Comparison of ENCODE assay signal across 9 cellular contexts in genomic region chr3:56790016-56790950, GRCh38. TPM values are rescaled to one million over a fixed set of nuclear protein-coding genes. Genes with fewer than 3 reads are reported as not detected.
A peak's percentile ranks its signal among the peaks of the same experiment; 100 is the strongest.
DNase-seq lines count a peak whose midpoint lies in the region; ATAC-seq lines count a peak whose summit lies in the region.
"Had no signal": no experiment of that assay in that cellular context is flagged by ENCODE, and none has a peak within 500 bp of the region (broad histone marks: within the 10 kb centered on the region; RNA-seq: fewer than 3 reads in every experiment).

No MANE protein-coding gene starts in this region.

- H3K4me1 Mint-ChIP-seq in activated T-helper 1 cell treated with anti-CD3 and anti-CD28 coated beads, Interleukin-12 subunit alpha, Interleukin-12 subunit beta, Interleukin-2, Interleukin-4 antibody, amounts not matched to agents 30 ng/mL and 10 ng/mL and 1 ng/mL, durations not matched to agents 14 hours and 24 hours and 36 hours (ENCODE audit: low read depth): peaks cover 86% of the 10 kb centered on the region
- peaks cover 31% of the 10 kb centered on the region for H3K4me1 Mint-ChIP-seq in memory B cell

- intact Hi-C loops in activated T-helper 1 cell treated with anti-CD3 and anti-CD28 coated beads, Interleukin-12 subunit alpha, Interleukin-12 subunit beta, Interleukin-2, Interleukin-4 antibody, amounts not matched to agents 30 ng/mL and 10 ng/mL and 1 ng/mL, durations not matched to agents 14 hours and 24 hours and 36 hours (cut with micrococcal nuclease): loop anchor here (1.0 kb wide), 1 partner anchor 10 kb away; no protein-coding TSS in a partner anchor

- peak; percentile 60 to 63 for DNase-seq in AML-193 (lab: John Stamatoyannopoulos, UW)
- peak; percentile 97 for DNase-seq in Jurkat, Clone E6-1 (ENCODE audit: low read depth, low spot score)
- peak; percentile 35 for DNase-seq in activated T-helper 1 cell treated with anti-CD3 and anti-CD28 coated beads, Interleukin-12 subunit alpha, Interleukin-12 subunit beta, Interleukin-2, Interleukin-4 antibody, amounts not matched to agents 30 ng/mL and 10 ng/mL and 1 ng/mL, durations not matched to agents 14 hours and 24 hours and 36 hours (ENCODE audit: low spot score)
- DNase-seq in memory B cell (ENCODE audit: low spot score in 2 of 2): no peak
- DNase-seq in mesenteric fat pad (ENCODE audit: low spot score): no peak
- no peak for DNase-seq in NCI-H1436 treated with DMSO at 0.1 percent for 48 hours (lab: John Stamatoyannopoulos, UW)
- DNase-seq in NCI-H1105 (lab: John Stamatoyannopoulos, UW): no peak

- H3K27me3 Mint-ChIP-seq in activated T-helper 1 cell treated with anti-CD3 and anti-CD28 coated beads, Interleukin-12 subunit alpha, Interleukin-12 subunit beta, Interleukin-2, Interleukin-4 antibody, amounts not matched to agents 30 ng/mL and 10 ng/mL and 1 ng/mL, durations not matched to agents 14 hours and 24 hours and 36 hours (ENCODE audit: insufficient read depth): no peaks in the 10 kb centered on the region
- no peaks in the 10 kb centered on the region for H3K27me3 Mint-ChIP-seq in memory B cell

- H3K27ac Mint-ChIP-seq in activated T-helper 1 cell treated with anti-CD3 and anti-CD28 coated beads, Interleukin-12 subunit alpha, Interleukin-12 subunit beta, Interleukin-2, Interleukin-4 antibody, amounts not matched to agents 30 ng/mL and 10 ng/mL and 1 ng/mL, durations not matched to agents 14 hours and 24 hours and 36 hours: peak overlapping the region; percentile 89
- H3K27ac Mint-ChIP-seq in memory B cell: peak overlapping the region; percentile 60

- H3K4me3 Mint-ChIP-seq in activated T-helper 1 cell treated with anti-CD3 and anti-CD28 coated beads, Interleukin-12 subunit alpha, Interleukin-12 subunit beta, Interleukin-2, Interleukin-4 antibody, amounts not matched to agents 30 ng/mL and 10 ng/mL and 1 ng/mL, durations not matched to agents 14 hours and 24 hours and 36 hours: peak overlapping the region; percentile 70
- no peak overlapping the region for H3K4me3 Mint-ChIP-seq in memory B cell

- H3K4me3 ChIP-seq in Jurkat, Clone E6-1 (ENCODE audit: low read length): peak overlapping the region; percentile 27
- H3K4me3 ChIP-seq: gastroesophageal sphincter had no signal

- no peak for ATAC-seq in memory B cell (ENCODE audit: low read depth)
- ATAC-seq in GM18520 (IDR thresholded peaks at IDR 0.05; ENCODE audit: unreplicated experiment): no peak
- ATAC-seq: gastroesophageal sphincter had no signal

- H3K9me3 Mint-ChIP-seq in activated T-helper 1 cell treated with anti-CD3 and anti-CD28 coated beads, Interleukin-12 subunit alpha, Interleukin-12 subunit beta, Interleukin-2, Interleukin-4 antibody, amounts not matched to agents 30 ng/mL and 10 ng/mL and 1 ng/mL, durations not matched to agents 14 hours and 24 hours and 36 hours: no peaks in the 10 kb centered on the region
- no peaks in the 10 kb centered on the region for H3K9me3 Mint-ChIP-seq in memory B cell

- H3K36me3 Mint-ChIP-seq in activated T-helper 1 cell treated with anti-CD3 and anti-CD28 coated beads, Interleukin-12 subunit alpha, Interleukin-12 subunit beta, Interleukin-2, Interleukin-4 antibody, amounts not matched to agents 30 ng/mL and 10 ng/mL and 1 ng/mL, durations not matched to agents 14 hours and 24 hours and 36 hours (ENCODE audit: low read depth): peaks cover 28% of the 10 kb centered on the region
- H3K36me3 Mint-ChIP-seq in memory B cell: peaks cover 3% of the 10 kb centered on the region

RNA-seq across cellular contexts. Expression of gene ARHGEF3, which starts 11.5 kb away (rescaled TPM):
- 10.0 TPM for polyA plus RNA-seq in Jurkat, Clone E6-1 (2012; ENCODE audit: insufficient read depth, insufficient read length)
- total RNA-seq in activated T-helper 1 cell treated with anti-CD3 and anti-CD28 coated beads, Interleukin-12 subunit alpha, Interleukin-12 subunit beta, Interleukin-2, Interleukin-4 antibody, amounts not matched to agents 30 ng/mL and 10 ng/mL and 1 ng/mL, durations not matched to agents 14 hours and 24 hours and 36 hours: 59.2 and 64.1 TPM in 2 replicates
- total RNA-seq in mesenteric fat pad: 17.0 TPM

Comparison
In these comparisons a context has a peak if more than half of its experiments do, and no peak if none do; other contexts are left out.
1. DNase-seq: peak in AML-193 (2 of 2), Jurkat, Clone E6-1 (single experiment) and activated T-helper 1 cell treated with anti-CD3 and anti-CD28 coated beads, Interleukin-12 subunit alpha, Interleukin-12 subunit beta, Interleukin-2, Interleukin-4 antibody, amounts not matched to agents 30 ng/mL and 10 ng/mL and 1 ng/mL, durations not matched to agents 14 hours and 24 hours and 36 hours (single experiment); none in memory B cell (0 of 2), mesenteric fat pad (single experiment), NCI-H1436 treated with DMSO at 0.1 percent for 48 hours (single experiment) and NCI-H1105 (single experiment).